In genomic region chr4:86848732-86849617, GRCh38 we compare ENCODE assay signal across 16 cellular contexts. TPM values are rescaled to one million over a fixed set of nuclear protein-coding genes. Genes with fewer than 3 reads are reported as not detected.
A peak's percentile ranks its signal among the peaks of the same experiment; 100 is the strongest.
DNase-seq lines count a peak whose midpoint lies in the region; ATAC-seq, FAIRE-seq and TF ChIP-seq lines count a peak whose summit lies in the region.
"Had no signal": no experiment of that assay in that cellular context is flagged by ENCODE, and none has a peak within 500 bp of the region (broad histone marks: within the 10 kb centered on the region; RNA-seq: fewer than 3 reads in every experiment).

Gene SLC10A6 (minus strand): TSS chr4:86849384. CDS start chr4:86849115, 269 bp downstream.

- no peaks in the 10 kb centered on the region for H3K27me3 Mint-ChIP-seq in glutamatergic neuron (ENCODE audit: unreplicated experiment)

- peaks cover 0 to 2% of the 10 kb centered on the region in 2 experiments for H3K36me3 ChIP-seq in keratinocyte (ENCODE audit: control insufficient read depth in 2 of 2, extremely low read depth in 1 of 2, insufficient read depth in 2 of 2, low read length in 2 of 2)
- H3K36me3 ChIP-seq: BE2C had no signal

- peak within 1 kb of the TSS; percentile 95 for H3K4me2 ChIP-seq in keratinocyte (ENCODE audit: control insufficient read depth, extremely low read depth, insufficient read depth, low read depth, low read length)

- H3K4me1 Mint-ChIP-seq in glutamatergic neuron (ENCODE audit: low read depth, unreplicated experiment) = no peaks in the 10 kb centered on the region

- H3K27ac ChIP-seq in keratinocyte (ENCODE audit: control insufficient read depth, insufficient read depth, low read length) = peak within 1 kb of the TSS; percentile 96

- H3K27ac Mint-ChIP-seq in glutamatergic neuron (ENCODE audit: unreplicated experiment) = no peak within 1 kb of the TSS
- H3K27ac Mint-ChIP-seq: T-helper 1 cell treated with Interleukin-12 subunit alpha and Interleukin-12 subunit beta and Interleukin-4 antibody, amounts not matched to agents 30 μg/mL and 1 μg/mL, for 36 hours had no signal

- peaks cover 3% of the 10 kb centered on the region for H3K9me3 Mint-ChIP-seq in glutamatergic neuron (ENCODE audit: unreplicated experiment)
- H3K9me3 Mint-ChIP-seq: T-helper 1 cell treated with Interleukin-12 subunit alpha and Interleukin-12 subunit beta and Interleukin-4 antibody, amounts not matched to agents 30 μg/mL and 1 μg/mL, for 36 hours had no signal

- H3K9me1 ChIP-seq in keratinocyte (ENCODE audit: control insufficient read depth, extremely low read depth, insufficient read depth, low read length) = no peaks in the 10 kb centered on the region

- peak; percentile 95 for FAIRE-seq in keratinocyte (lab: Jason Lieb, UNC)
- FAIRE-seq: HepG2, RCC 7860 had no signal

- H3K4me3 Mint-ChIP-seq in glutamatergic neuron (ENCODE audit: unreplicated experiment) = no peak within 1 kb of the TSS
- H3K4me3 Mint-ChIP-seq: T-helper 1 cell treated with Interleukin-12 subunit alpha and Interleukin-12 subunit beta and Interleukin-4 antibody, amounts not matched to agents 30 μg/mL and 1 μg/mL, for 36 hours had no signal

- TF ChIP-seq CTCF in epithelial cell of esophagus (IDR thresholded peaks at IDR 0.05; ENCODE audit: insufficient read depth, low read depth, low read length, missing control alignments) = no peak
- no peak for TF ChIP-seq CTCF in keratinocyte (optimal IDR thresholded peaks at IDR 0.05 in 1 of 3, IDR thresholded peaks at IDR 0.05 in 1 of 3, conservative IDR thresholded peaks at IDR 0.05 in 1 of 3; ENCODE audit: extremely low read depth in 1 of 3, insufficient read depth in 2 of 3, low read length in 3 of 3)
- TF ChIP-seq CTCF in glutamatergic neuron (IDR thresholded peaks at IDR 0.05; ENCODE audit: partially characterized antibody, unreplicated experiment) = no peak

- ATAC-seq in HG03095 (IDR thresholded peaks at IDR 0.05; ENCODE audit: unreplicated experiment) (no peak), GM21390 (IDR thresholded peaks at IDR 0.05; ENCODE audit: unreplicated experiment) (no peak)
- ATAC-seq: HepG2 had no signal

- peaks cover 45% of the 10 kb centered on the region for H3K4me1 ChIP-seq in keratinocyte (ENCODE audit: control insufficient read depth, extremely low read depth, insufficient read depth, low read length)
- H3K4me1 ChIP-seq: BE2C had no signal

- no peaks in the 10 kb centered on the region for H3K9me3 ChIP-seq in keratinocyte (ENCODE audit: control insufficient read depth, low read depth, low read length)
- H3K9me3 ChIP-seq: BE2C had no signal

- dilution Hi-C loops in keratinocyte (cut with MboI; ENCODE audit: extremely low pct_ligation_motif_present, low sequenced_read_pairs) = no loop called here

- H3K4me3 ChIP-seq in epithelial cell of esophagus (ENCODE audit: low read length) (peak within 1 kb of the TSS; percentile 19), keratinocyte (ENCODE audit: control insufficient read depth in 2 of 3, extremely low read depth in 1 of 3, insufficient read depth in 2 of 3, low read depth in 1 of 3, low read length in 3 of 3) (peak within 1 kb of the TSS; percentile 52 to 82 (median 68))

- H2AFZ ChIP-seq in keratinocyte (ENCODE audit: control insufficient read depth, low read length) = peak within 1 kb of the TSS; percentile 64

- no peaks in the 10 kb centered on the region for H3K36me3 Mint-ChIP-seq in glutamatergic neuron (ENCODE audit: unreplicated experiment)

- H4K20me1 ChIP-seq in keratinocyte (ENCODE audit: control insufficient read depth, extremely low read depth, insufficient read depth, low read length) = no peaks in the 10 kb centered on the region

- DNase-seq in M059J (ENCODE audit: low read depth) (peak; percentile 34), epithelial cell of esophagus (ENCODE audit: low read depth) (peak; percentile 34), keratinocyte (ENCODE audit: low read depth, low spot score) (no peak), superior temporal gyrus (ENCODE audit: extremely low spot score) (peak; percentile 55), glutamatergic neuron (no peak)
- DNase-seq in stimulated activated CD4-positive, alpha-beta T cell treated with anti-CD3 and anti-CD28 coated beads, Interleukin-2, amount 100 ng/mL, for 24 hours = no peak
- DNase-seq: activated CD4-positive, alpha-beta T cell treated with anti-CD3 and anti-CD28 coated beads for 4 hours; BE2C; DMS79; effector CD8-positive, alpha-beta T cell had no signal

- H3K9ac ChIP-seq in keratinocyte (ENCODE audit: control insufficient read depth, extremely low read depth, insufficient read depth, low read length) = peak within 1 kb of the TSS; percentile 87

- H3K79me2 ChIP-seq in keratinocyte (ENCODE audit: control insufficient read depth, insufficient read depth, low read length) = peaks cover 48% of the 10 kb centered on the region

- no peaks in the 10 kb centered on the region for H3K27me3 ChIP-seq in keratinocyte (ENCODE audit: control insufficient read depth, extremely low read depth, insufficient read depth, low read length)
- H3K27me3 ChIP-seq: BE2C had no signal

RNA-seq across cellular contexts. Expression of gene SLC10A6, which starts in this region (rescaled TPM):
- not detected in 2 replicates for total RNA-seq in M059J (2014; rRNA removed; shearing (Covaris generic))
- 26.2 to 28.6 TPM (median 27.7 TPM) in 3 replicates for polyA plus RNA-seq in keratinocyte
- 26.1 TPM for polyA plus RNA-seq in keratinocyte (2011; ENCODE audit: low read depth)
- polyA plus RNA-seq in keratinocyte (2011; cell fraction: cytosol; rRNA removed) = 11.1 and 13.7 TPM in 2 replicates
- polyA plus RNA-seq in keratinocyte (2011; cell fraction: nucleus; rRNA removed) = 44.9 and 47.5 TPM in 2 replicates
- polyA plus RNA-seq in keratinocyte (2012; ENCODE audit: low replicate concordance) = 20.0 and 34.8 TPM in 2 replicates
- 67.6 to 119 TPM (median 108 TPM) in 3 replicates for polyA minus RNA-seq in keratinocyte
- 42.8 TPM for polyA minus RNA-seq in keratinocyte (2011; cell fraction: cytosol; rRNA and poly(A)+ RNA removed)
- 95.7 and 152 TPM in 2 replicates for polyA minus RNA-seq in keratinocyte (2011; cell fraction: nucleus; rRNA and poly(A)+ RNA removed)
- not detected for total RNA-seq in glutamatergic neuron (ENCODE audit: unreplicated experiment)
- total RNA-seq: HepG2, NCI-H460 had no signal
- polyA plus RNA-seq: HepG2 had no signal

Comparison
In these comparisons a context has a peak if more than half of its experiments do, and no peak if none do; other contexts are left out.
1. Peak in DNase-seq in M059J; RNA of the gene not detected or under 1 TPM.
2. DNase-seq: peak in epithelial cell of esophagus (single experiment) and superior temporal gyrus (single experiment); none in keratinocyte (single experiment), stimulated activated CD4-positive, alpha-beta T cell treated with anti-CD3 and anti-CD28 coated beads, Interleukin-2, amount 100 ng/mL, for 24 hours (0 of 2) and glutamatergic neuron (single experiment).